12 cellular contexts compared by ENCODE assay signal in genomic region chr13:79459906-79460305, GRCh38.
"Had no signal": no experiment of that assay in that cellular context is flagged by ENCODE, and none has a peak within 500 bp of the region (broad histone marks: within the 10 kb centered on the region; RNA-seq: fewer than 3 reads in every experiment).

No MANE protein-coding gene starts in this region.

- H3K27ac Mint-ChIP-seq: memory B cell; natural killer cell treated with Interleukin-12 subunit alpha and Interleukin-12 subunit beta and Interleukin-15 and Interleukin-18, amount 100 ng/mL, for 72 hours had no signal

- DNase-seq: activated CD4-positive, alpha-beta T cell treated with anti-CD3 and anti-CD28 coated beads, Interleukin-2, amount 50 U/mL, for 4 hours; activated CD4-positive, CD25-positive, alpha-beta regulatory T cell treated with anti-CD3 and anti-CD28 coated beads, Interleukin-2, amount 50 U/mL, for 72 hours; activated naive CD4-positive, alpha-beta T cell treated with Interleukin-2 at 50 U/mL for 16 hours; activated T-cell treated with anti-CD3 and anti-CD28 coated beads, Interleukin-2, amount 50 U/mL, for 48 hours; cortex of kidney; effector CD8-positive, alpha-beta T cell; stimulated activated CD4-positive, alpha-beta T cell treated with anti-CD3 and anti-CD28 coated beads, Interleukin-4, amount 100 ng/mL, for 24 hours; stimulated activated naive CD8-positive, alpha-beta T cell treated with anti-CD3 and anti-CD28 coated beads, Interleukin-15, amount 100 ng/mL, for 72 hours; testis had no signal

- H3K4me3 ChIP-seq: testis had no signal

- H3K4me3 Mint-ChIP-seq: central memory CD8-positive, alpha-beta T cell; memory B cell; natural killer cell treated with Interleukin-12 subunit alpha and Interleukin-12 subunit beta and Interleukin-15 and Interleukin-18, amount 100 ng/mL, for 72 hours; stimulated activated naive CD8-positive, alpha-beta T cell treated with anti-CD3 and anti-CD28 coated beads, Interleukin-15, amount 100 ng/mL, for 72 hours had no signal

- H3K4me1 Mint-ChIP-seq: memory B cell had no signal

- H3K36me3 Mint-ChIP-seq: natural killer cell treated with Interleukin-12 subunit alpha and Interleukin-12 subunit beta and Interleukin-15 and Interleukin-18, amount 100 ng/mL, for 72 hours had no signal

- H3K9me3 Mint-ChIP-seq: central memory CD8-positive, alpha-beta T cell; memory B cell; natural killer cell treated with Interleukin-12 subunit alpha and Interleukin-12 subunit beta and Interleukin-15 and Interleukin-18, amount 100 ng/mL, for 72 hours; stimulated activated naive CD8-positive, alpha-beta T cell treated with anti-CD3 and anti-CD28 coated beads, Interleukin-15, amount 100 ng/mL, for 72 hours had no signal

- ATAC-seq: natural killer cell treated with Interleukin-12 subunit alpha and Interleukin-12 subunit beta and Interleukin-15 and Interleukin-18, amount 100 ng/mL, for 72 hours; stimulated activated naive CD8-positive, alpha-beta T cell treated with anti-CD3 and anti-CD28 coated beads, Interleukin-15, amount 100 ng/mL, for 72 hours had no signal

- H3K27ac ChIP-seq: testis had no signal

- H3K27me3 Mint-ChIP-seq: central memory CD8-positive, alpha-beta T cell; natural killer cell treated with Interleukin-12 subunit alpha and Interleukin-12 subunit beta and Interleukin-15 and Interleukin-18, amount 100 ng/mL, for 72 hours had no signal

- H3K4me1 ChIP-seq: testis had no signal

- H3K27me3 ChIP-seq: testis had no signal
